17 cellular contexts compared by ENCODE assay signal in genomic region chr9:107348836-107349235, GRCh38.
A peak's percentile ranks its signal among the peaks of the same experiment; 100 is the strongest.
DNase-seq lines count a peak whose midpoint lies in the region; ATAC-seq, FAIRE-seq and TF ChIP-seq lines count a peak whose summit lies in the region.
"Had no signal": no experiment of that assay in that cellular context is flagged by ENCODE, and none has a peak within 500 bp of the region (broad histone marks: within the 10 kb centered on the region; RNA-seq: fewer than 3 reads in every experiment).

No MANE protein-coding gene starts in this region.

- no peak overlapping the region for H3K4me3 Mint-ChIP-seq in activated T-cell treated with anti-CD3 and anti-CD28 coated beads, Interleukin-2, amount 50 U/mL, for 24 hours
- H3K4me3 Mint-ChIP-seq: HFFc6 had no signal

- ATAC-seq in pancreas (peak in 3 of 4 donors; percentile 20 to 44 (median 32)), HG03039 (IDR thresholded peaks at IDR 0.05; ENCODE audit: unreplicated experiment) (no peak)
- ATAC-seq: PC-3 had no signal

- no peak overlapping the region for H3K4me3 ChIP-seq in pancreas
- H3K4me3 ChIP-seq: SJSA1 had no signal

- no peak for FAIRE-seq in pancreas (lab: Jason Lieb, UNC)

- no peaks in the 10 kb centered on the region for H3K36me3 Mint-ChIP-seq in activated T-cell treated with anti-CD3 and anti-CD28 coated beads, Interleukin-2, amount 50 U/mL, for 24 hours (ENCODE audit: low read depth)

- WGBS in pancreas, 2 donors = 25% methylated on average over 4 of the region's 4 CpGs

- H3K9me3 ChIP-seq in pancreas = no peaks in the 10 kb centered on the region
- H3K9me3 ChIP-seq: SJSA1 had no signal

- intact Hi-C loops in pancreas (cut with DNase I) = loop anchor here in 1 of 3 donors (10.0 kb wide), 1 partner anchor 114 kb away; no protein-coding TSS in a partner anchor

- H3K27ac ChIP-seq in pancreas = no peak overlapping the region
- H3K27ac ChIP-seq: SJSA1 had no signal

- H3K27ac Mint-ChIP-seq in activated T-cell treated with anti-CD3 and anti-CD28 coated beads, Interleukin-2, amount 50 U/mL, for 24 hours = peak overlapping the region; percentile 38
- H3K27ac Mint-ChIP-seq: HFFc6 had no signal

- peaks cover 9% of the 10 kb centered on the region for H3K27me3 Mint-ChIP-seq in activated T-cell treated with anti-CD3 and anti-CD28 coated beads, Interleukin-2, amount 50 U/mL, for 24 hours

- peaks cover 2% of the 10 kb centered on the region for H3K9me3 Mint-ChIP-seq in activated T-cell treated with anti-CD3 and anti-CD28 coated beads, Interleukin-2, amount 50 U/mL, for 24 hours
- H3K9me3 Mint-ChIP-seq: HFFc6 had no signal

- H3K4me1 Mint-ChIP-seq in activated T-cell treated with anti-CD3 and anti-CD28 coated beads, Interleukin-2, amount 50 U/mL, for 24 hours (ENCODE audit: low read depth) = peaks cover 5% of the 10 kb centered on the region

- H3K36me3 ChIP-seq in pancreas = no peaks in the 10 kb centered on the region
- H3K36me3 ChIP-seq: SJSA1 had no signal

- TF ChIP-seq CTCF in pancreas (IDR thresholded peaks at IDR 0.05) = no peak

- DNase-seq in activated T-cell treated with anti-CD3 and anti-CD28 coated beads, Interleukin-2, amount 50 U/mL, for 24 hours = no peak
- DNase-seq in activated T-cell treated with anti-CD3 and anti-CD28 coated beads for 4 hours (no peak), NCI-H1417 treated with DMSO at 0.1 percent for 48 hours (lab: John Stamatoyannopoulos, UW) (peak; percentile 47), NCI-H69 (lab: John Stamatoyannopoulos, UW) (peak; percentile 92), pancreas (no peak), NCI-H1105 (lab: John Stamatoyannopoulos, UW) (no peak), NCI-H1048 (lab: John Stamatoyannopoulos, UW) (no peak)
- DNase-seq: AML-193, Calu3, GF-D8, GOT3, HFFc6, NCI-H1436, NCI-H524, PC-3 had no signal

- H3K4me1 ChIP-seq in pancreas = no peaks in the 10 kb centered on the region
- H3K4me1 ChIP-seq: SJSA1 had no signal

- no peaks in the 10 kb centered on the region for H3K27me3 ChIP-seq in pancreas
- H3K27me3 ChIP-seq: SJSA1 had no signal

Comparison
In these comparisons a context has a peak if more than half of its experiments do, and no peak if none do; other contexts are left out.
1. DNase-seq: peak in NCI-H1417 treated with DMSO at 0.1 percent for 48 hours (single experiment) and NCI-H69 (single experiment); none in activated T-cell treated with anti-CD3 and anti-CD28 coated beads, Interleukin-2, amount 50 U/mL, for 24 hours (single experiment), activated T-cell treated with anti-CD3 and anti-CD28 coated beads for 4 hours (single experiment), pancreas (0 of 6), NCI-H1105 (single experiment) and NCI-H1048 (single experiment).